16 cellular contexts compared by ENCODE assay signal in genomic region chr12:53577941-53578352, GRCh38. TPM values are rescaled to one million over a fixed set of nuclear protein-coding genes. Genes with fewer than 3 reads are reported as not detected.
DNase-seq lines count a peak whose midpoint lies in the region; ATAC-seq and TF ChIP-seq lines count a peak whose summit lies in the region.
"Had no signal": no experiment of that assay in that cellular context is flagged by ENCODE, and none has a peak within 500 bp of the region (broad histone marks: within the 10 kb centered on the region; RNA-seq: fewer than 3 reads in every experiment).

No MANE protein-coding gene starts in this region.

- H3K4me1 Mint-ChIP-seq in activated T-cell treated with anti-CD3 and anti-CD28 coated beads, Interleukin-2, amount 50 U/mL, for 72 hours (ENCODE audit: low read depth) = peaks cover 49% of the 10 kb centered on the region
- H3K4me1 Mint-ChIP-seq in stimulated activated naive B cell treated with anti-CD40 and anti-IgM and Interleukin-4, amounts not matched to agents 10 μg/mL and 1 μg/mL and 100 μg/mL, for 72 hours = peaks cover 32 to 48% of the 10 kb centered on the region in 2 donors

- H3K4me1 ChIP-seq in suprapubic skin = peaks cover 18% of the 10 kb centered on the region

- peak overlapping the region; percentile 25 to 75 for H3K4me3 Mint-ChIP-seq in activated T-cell treated with anti-CD3 and anti-CD28 coated beads, Interleukin-2, amount 50 U/mL, for 72 hours
- peak overlapping the region in 1 of 2 donors; percentile 5 for H3K4me3 Mint-ChIP-seq in stimulated activated naive B cell treated with anti-CD40 and anti-IgM and Interleukin-4, amounts not matched to agents 10 μg/mL and 1 μg/mL and 100 μg/mL, for 72 hours
- H3K4me3 Mint-ChIP-seq: activated CD4-positive, alpha-beta T cell treated with anti-CD3 and anti-CD28 coated beads, Interleukin-2, amount 10 ng/mL, durations not matched to agents 7 days and 5 days had no signal

- no peak for TF ChIP-seq CTCF in suprapubic skin (IDR thresholded peaks at IDR 0.05)

- H3K27me3 Mint-ChIP-seq in activated T-cell treated with anti-CD3 and anti-CD28 coated beads, Interleukin-2, amount 50 U/mL, for 72 hours (ENCODE audit: low read depth) = no peaks in the 10 kb centered on the region
- H3K27me3 Mint-ChIP-seq in stimulated activated naive B cell treated with anti-CD40 and anti-IgM and Interleukin-4, amounts not matched to agents 10 μg/mL and 1 μg/mL and 100 μg/mL, for 72 hours = no peaks in the 10 kb centered on the region
- H3K27me3 Mint-ChIP-seq: activated CD4-positive, alpha-beta T cell treated with anti-CD3 and anti-CD28 coated beads, Interleukin-2, amount 10 ng/mL, durations not matched to agents 7 days and 5 days had no signal

- H3K27ac Mint-ChIP-seq in activated T-cell treated with anti-CD3 and anti-CD28 coated beads, Interleukin-2, amount 50 U/mL, for 72 hours = peak overlapping the region; percentile 62
- H3K27ac Mint-ChIP-seq in stimulated activated naive B cell treated with anti-CD40 and anti-IgM and Interleukin-4, amounts not matched to agents 10 μg/mL and 1 μg/mL and 100 μg/mL, for 72 hours = peak overlapping the region; percentile 71
- H3K27ac Mint-ChIP-seq: activated CD4-positive, alpha-beta T cell treated with anti-CD3 and anti-CD28 coated beads, Interleukin-2, amount 10 ng/mL, durations not matched to agents 7 days and 5 days had no signal

- DNase-seq in activated T-cell treated with anti-CD3 and anti-CD28 coated beads, Interleukin-2, amount 50 U/mL, for 72 hours = no peak
- DNase-seq in activated T-cell treated with anti-CD3 and anti-CD28 coated beads for 4 hours (no peak), anterior cingulate cortex (lab: John Stamatoyannopoulos, UW) (no peak), DMS79 treated with DMSO at 0.1 percent for 48 hours (lab: John Stamatoyannopoulos, UW) (no peak), suprapubic skin (ENCODE audit: low spot score in 2 of 2) (no peak)
- no peak for DNase-seq in stimulated activated naive B cell treated with anti-CD40 and anti-IgM and Interleukin-4, amounts not matched to agents 10 μg/mL and 1 μg/mL and 100 μg/mL, for 72 hours
- DNase-seq: activated CD4-positive, alpha-beta T cell treated with anti-CD3 and anti-CD28 coated beads, Interleukin-2, amount 10 ng/mL, durations not matched to agents 7 days and 5 days; activated naive CD4-positive, alpha-beta T cell treated with Interleukin-2 at 50 U/mL for 16 hours; HCEC 1CT; kidney; NCI-H1417; ovary; tibial artery had no signal

- H3K27me3 ChIP-seq in suprapubic skin = no peaks in the 10 kb centered on the region
- H3K27me3 ChIP-seq: cardiac muscle cell, ovary, tibial artery had no signal

- 90% methylated on average over 4 of the region's 4 CpGs for WGBS in suprapubic skin

- no peak overlapping the region for H3K27ac ChIP-seq in suprapubic skin
- H3K27ac ChIP-seq: cardiac muscle cell, ovary, tibial artery had no signal

- H3K4me3 ChIP-seq in suprapubic skin = no peak overlapping the region
- H3K4me3 ChIP-seq: cardiac muscle cell, ovary, tibial artery had no signal

- H3K9me3 Mint-ChIP-seq in activated T-cell treated with anti-CD3 and anti-CD28 coated beads, Interleukin-2, amount 50 U/mL, for 72 hours = no peaks in the 10 kb centered on the region
- H3K9me3 Mint-ChIP-seq in stimulated activated naive B cell treated with anti-CD40 and anti-IgM and Interleukin-4, amounts not matched to agents 10 μg/mL and 1 μg/mL and 100 μg/mL, for 72 hours = no peaks in the 10 kb centered on the region
- H3K9me3 Mint-ChIP-seq: activated CD4-positive, alpha-beta T cell treated with anti-CD3 and anti-CD28 coated beads, Interleukin-2, amount 10 ng/mL, durations not matched to agents 7 days and 5 days had no signal

- peaks cover 2 to 12% of the 10 kb centered on the region in 2 donors for H3K36me3 Mint-ChIP-seq in activated T-cell treated with anti-CD3 and anti-CD28 coated beads, Interleukin-2, amount 50 U/mL, for 72 hours (ENCODE audit: insufficient read depth in 2 of 2)
- peaks cover 10 to 34% of the 10 kb centered on the region in 2 donors for H3K36me3 Mint-ChIP-seq in stimulated activated naive B cell treated with anti-CD40 and anti-IgM and Interleukin-4, amounts not matched to agents 10 μg/mL and 1 μg/mL and 100 μg/mL, for 72 hours

- H3K36me3 ChIP-seq in suprapubic skin = peaks cover under 1% of the 10 kb centered on the region
- H3K36me3 ChIP-seq: cardiac muscle cell, ovary had no signal

- TF ChIP-seq POLR2A in suprapubic skin (IDR thresholded peaks at IDR 0.05) = no peak

- H3K9me3 ChIP-seq in suprapubic skin = no peaks in the 10 kb centered on the region
- H3K9me3 ChIP-seq: ovary, tibial artery had no signal

- ATAC-seq in activated T-cell treated with anti-CD3 and anti-CD28 coated beads, Interleukin-2, amount 50 U/mL, for 72 hours (replicated peaks in 1 of 2) = peak; percentile 88 to 93
- ATAC-seq in GM21786 (IDR thresholded peaks at IDR 0.05; ENCODE audit: unreplicated experiment) (peak; percentile 51), HG03442 (IDR thresholded peaks at IDR 0.05; ENCODE audit: unreplicated experiment) (peak; percentile 73)
- ATAC-seq in stimulated activated naive B cell treated with anti-CD40 and anti-IgM and Interleukin-4, amounts not matched to agents 10 μg/mL and 1 μg/mL and 100 μg/mL, for 72 hours (replicated peaks) = peak; percentile 72 to 79

- TF ChIP-seq EP300 in suprapubic skin (IDR thresholded peaks at IDR 0.05) = no peak

RNA-seq across cellular contexts. Expression of gene ATF7, which starts 48.2 kb away (rescaled TPM):
- 10 to 100 TPM; 27.4 to 28.1 TPM for total RNA-seq in activated T-cell treated with anti-CD3 and anti-CD28 coated beads, Interleukin-2, amount 50 U/mL, for 72 hours
- total RNA-seq in suprapubic skin = 10 to 100 TPM; 26.7 to 60.7 (median 40.5) TPM
